Comparison of ENCODE assay signal across 21 cellular contexts in genomic region chr2:189500456-189501160, GRCh38.
"Had no signal": no experiment of that assay in that cellular context is flagged by ENCODE, and none has a peak within 500 bp of the region (broad histone marks: within the 10 kb centered on the region; RNA-seq: fewer than 3 reads in every experiment).

No MANE protein-coding gene starts in this region.

- H3K4me1 ChIP-seq: right atrium auricular region had no signal

- H3K9me3 Mint-ChIP-seq: activated naive CD8-positive, alpha-beta T cell treated with anti-CD3 and anti-CD28 coated beads, Interleukin-2, amount 10 ng/mL, durations not matched to agents 7 days and 5 days; natural killer cell; WTC11 had no signal

- H3K36me3 ChIP-seq: brain microvascular endothelial cell, left lung, right atrium auricular region had no signal

- H3K4me3 Mint-ChIP-seq: activated naive CD8-positive, alpha-beta T cell treated with anti-CD3 and anti-CD28 coated beads, Interleukin-2, amount 10 ng/mL, durations not matched to agents 7 days and 5 days; natural killer cell; WTC11 had no signal

- FAIRE-seq: frontal cortex, keratinocyte, TTC549 had no signal

- H3K4me3 ChIP-seq: left lung, right atrium auricular region, skin epidermis had no signal

- H3K27me3 ChIP-seq: brain microvascular endothelial cell, left lung, right atrium auricular region had no signal

- H3K36me3 Mint-ChIP-seq: activated naive CD8-positive, alpha-beta T cell treated with anti-CD3 and anti-CD28 coated beads, Interleukin-2, amount 10 ng/mL, durations not matched to agents 7 days and 5 days; natural killer cell; WTC11 had no signal

- H3K27ac ChIP-seq: brain microvascular endothelial cell, epithelial cell of prostate, right atrium auricular region, skin epidermis had no signal

- H3K9me3 ChIP-seq: left lung, right atrium auricular region had no signal

- ATAC-seq: left lung, natural killer cell, WTC11 had no signal

- H3K27ac Mint-ChIP-seq: activated naive CD8-positive, alpha-beta T cell treated with anti-CD3 and anti-CD28 coated beads, Interleukin-2, amount 10 ng/mL, durations not matched to agents 7 days and 5 days; natural killer cell; WTC11 had no signal

- H3K4me1 Mint-ChIP-seq: natural killer cell, WTC11 had no signal

- DNase-seq: activated CD4-positive, alpha-beta T cell treated with anti-CD3 and anti-CD28 coated beads for 48 hours; activated gamma-delta T cell treated with Interleukin-2 at 50 U/mL for 16 hours; activated naive CD8-positive, alpha-beta T cell treated with anti-CD3 and anti-CD28 coated beads, Interleukin-2, amount 10 ng/mL, durations not matched to agents 7 days and 5 days; anterior cingulate cortex; brain microvascular endothelial cell; effector memory CD4-positive, alpha-beta T cell; left lung; mammary epithelial cell; natural killer cell; stimulated activated CD4-positive, alpha-beta T cell treated with anti-CD3 and anti-CD28 coated beads, Interleukin-4, amount 100 ng/mL, for 4 hours; stimulated activated CD8-positive, alpha-beta memory T cell treated with anti-CD3 and anti-CD28 coated beads, Interleukin-4, amount 100 ng/mL, for 48 hours; stimulated activated naive CD4-positive, alpha-beta T cell treated with Interleukin-2 at 50 U/mL for 16 hours; T-helper 2 cell; trophoblast cell had no signal
